8 cellular contexts compared by ENCODE assay signal in the genomic region with DNA sequence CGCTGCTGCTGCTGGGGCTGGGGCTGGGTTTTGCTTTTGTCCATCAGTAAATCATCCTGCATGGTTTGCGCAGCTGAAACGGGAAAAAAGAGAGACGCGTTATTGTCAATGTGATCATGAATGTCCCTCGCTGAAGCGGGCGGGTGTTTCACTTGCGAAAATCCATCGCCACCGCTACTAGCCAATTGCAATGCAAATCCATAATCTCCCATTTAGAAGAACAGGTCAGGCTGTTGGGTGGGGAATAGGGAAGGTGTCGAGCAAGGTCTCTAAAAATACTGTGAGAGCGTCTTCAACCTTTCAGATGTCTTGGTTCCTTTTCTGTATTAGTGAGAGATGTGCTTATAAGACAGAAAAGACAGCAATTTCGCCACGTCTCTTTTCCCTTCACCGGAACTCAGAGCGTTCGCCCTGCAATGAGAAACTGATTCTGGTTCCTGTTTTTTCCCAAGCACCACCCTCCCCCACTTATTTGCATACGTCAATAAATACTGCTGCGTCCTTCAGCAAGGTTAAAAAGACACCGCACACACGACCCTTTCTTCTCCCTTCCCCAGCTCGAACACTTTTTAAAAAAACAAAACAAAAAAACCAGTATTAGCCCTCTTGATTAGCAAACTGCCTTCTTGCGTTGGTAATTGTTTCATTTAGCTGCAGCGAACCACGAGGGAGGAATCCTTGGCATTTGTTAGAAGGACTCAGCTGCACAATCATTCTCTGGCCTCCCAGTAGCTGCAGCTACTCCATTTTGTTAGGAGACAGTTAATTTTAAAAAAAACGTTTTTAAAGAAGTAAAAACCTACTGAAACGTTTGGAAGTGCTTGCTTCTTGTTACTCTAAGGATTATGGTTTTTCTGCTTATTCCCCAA. TPM values are rescaled to one million over a fixed set of nuclear protein-coding genes. Genes with fewer than 3 reads are reported as not detected.
DNase-seq lines count a peak whose midpoint lies in the region; ATAC-seq and TF ChIP-seq lines count a peak whose summit lies in the region.

No MANE protein-coding gene starts in this region.

- no peaks in the 10 kb centered on the region for H3K36me3 ChIP-seq in BE2C
- H3K36me3 ChIP-seq in esophagus squamous epithelium = no peaks in the 10 kb centered on the region
- no peaks in the 10 kb centered on the region for H3K36me3 ChIP-seq in mucosa of descending colon (ENCODE audit: low read depth)
- H3K36me3 ChIP-seq in thoracic aorta = no peaks in the 10 kb centered on the region

- DNase-seq in BE2C (peak; percentile 53), NCI-H774 (lab: John Stamatoyannopoulos, UW) (peak; percentile 61), esophagus squamous epithelium (lab: John Stamatoyannopoulos, UW) (no peak), mucosa of descending colon (peak in 2 of 3 donors; percentile 48 to 88), thoracic aorta (ENCODE audit: low spot score) (no peak)
- peak; percentile 60 for DNase-seq in activated CD8-positive, alpha-beta memory T cell treated with anti-CD3 and anti-CD28 coated beads, Interleukin-2, amount 50 U/mL, for 48 hours

- intact Hi-C loops in esophagus squamous epithelium (cut with DNase I) (no loop called here), mucosa of descending colon (cut with DNase I, micrococcal nuclease) (loop anchor here in 1 of 2 donors (5.0 kb wide), 1 partner anchor 52 kb away; a partner anchor contains a TSS)

- H3K27ac ChIP-seq in esophagus squamous epithelium (peak overlapping the region; percentile 93 to 98 (median 96)), thoracic aorta (peak overlapping the region; percentile 12 to 61)

- 0% methylated on average over 26 of the region's 28 CpGs for WGBS in esophagus squamous epithelium, 2 donors

- peak in 2 of 4 donors; percentile 36 to 67 for TF ChIP-seq POLR2A in esophagus squamous epithelium (IDR thresholded peaks at IDR 0.05)

- H3K9me3 ChIP-seq in BE2C (no peaks in the 10 kb centered on the region), esophagus squamous epithelium (no peaks in the 10 kb centered on the region), mucosa of descending colon (no peaks in the 10 kb centered on the region), thoracic aorta (no peaks in the 10 kb centered on the region)

- no peak for TF ChIP-seq CTCF in BE2C (IDR thresholded peaks at IDR 0.05; ENCODE audit: low read depth, low read length)
- peak in 1 of 6 experiments; percentile 3 for TF ChIP-seq CTCF in esophagus squamous epithelium (IDR thresholded peaks at IDR 0.05)
- TF ChIP-seq CTCF in mucosa of descending colon (IDR thresholded peaks at IDR 0.05) = no peak
- TF ChIP-seq CTCF in thoracic aorta (IDR thresholded peaks at IDR 0.05) = no peak

- H3K4me3 ChIP-seq in BE2C (ENCODE audit: low read depth, low read length) (peak overlapping the region; percentile 94), esophagus squamous epithelium (peak overlapping the region; percentile 76 to 95 (median 90)), mucosa of descending colon (peak overlapping the region; percentile 41), thoracic aorta (peak overlapping the region; percentile 81)

- H3K27me3 ChIP-seq in BE2C = no peaks in the 10 kb centered on the region
- no peaks in the 10 kb centered on the region for H3K27me3 ChIP-seq in esophagus squamous epithelium
- no peaks in the 10 kb centered on the region for H3K27me3 ChIP-seq in thoracic aorta (replicated peaks; ENCODE audit: insufficient read depth)

- ATAC-seq in GM18907 (IDR thresholded peaks at IDR 0.05; ENCODE audit: unreplicated experiment) = peak; percentile 68
- ATAC-seq in HG03280 (IDR thresholded peaks at IDR 0.05; ENCODE audit: unreplicated experiment) = peak; percentile 47
- peak; percentile 79 for ATAC-seq in mucosa of descending colon
- no peak for ATAC-seq in thoracic aorta (ENCODE audit: insufficient number of reproducible peaks, low FRiP score, low read depth)

- peaks cover 5% of the 10 kb centered on the region for H3K4me1 ChIP-seq in BE2C
- H3K4me1 ChIP-seq in esophagus squamous epithelium = peaks cover 7 to 88% (median 18%) of the 10 kb centered on the region in 3 donors
- peaks cover 20% of the 10 kb centered on the region for H3K4me1 ChIP-seq in mucosa of descending colon (ENCODE audit: low read depth)
- peaks cover 10 to 29% of the 10 kb centered on the region in 2 donors for H3K4me1 ChIP-seq in thoracic aorta (ENCODE audit: control insufficient read depth in 1 of 2, low read depth in 2 of 2)

RNA-seq across cellular contexts. Expression of a gene that starts 50.4 kb away (rescaled TPM):
- 0.77 TPM for polyA plus RNA-seq in BE2C (2012; ENCODE audit: insufficient read depth, insufficient read length, low read depth)
- total RNA-seq in esophagus squamous epithelium = 1 to 10 TPM; 5.5 to 8.8 (median 7.3) TPM
- total RNA-seq in mucosa of descending colon = 10 to 100 TPM in 1 of 3 donors, 1 to 10 TPM in 2; 7.4 to 11.0 (median 8.2) TPM
- total RNA-seq in thoracic aorta = 10 to 100 TPM in 1 of 2 donors, 1 to 10 TPM in 1; 6.8 to 12.2 TPM

RNA-seq across cellular contexts. Expression of a gene that starts 50.4 kb away (rescaled TPM):
- polyA plus RNA-seq in BE2C (2012; ENCODE audit: insufficient read depth, insufficient read length, low read depth) = 26.2 TPM
- total RNA-seq in esophagus squamous epithelium (10 to 100 TPM; 17.6 to 29.9 (median 27.0) TPM), mucosa of descending colon (10 to 100 TPM; 30.5 to 37.2 (median 33.3) TPM), thoracic aorta (10 to 100 TPM; 19.6 to 29.1 TPM)

Comparison
In these comparisons a context has a peak if more than half of its experiments do, and no peak if none do; other contexts are left out.
1. DNase-seq: peak in BE2C (single experiment), NCI-H774 (single experiment), activated CD8-positive, alpha-beta memory T cell treated with anti-CD3 and anti-CD28 coated beads, Interleukin-2, amount 50 U/mL, for 48 hours (single experiment) and mucosa of descending colon (2 of 3); none in esophagus squamous epithelium (single experiment) and thoracic aorta (single experiment).
2. H3K4me3 ChIP-seq: peak in every context shown above with its lines; median percentile 94 in BE2C; 90 in esophagus squamous epithelium; 81 in thoracic aorta; 41 in mucosa of descending colon.